In genomic region chr16:2664522-2665096, GRCh38 we compare ENCODE assay signal across 13 cellular contexts. TPM values are rescaled to one million over a fixed set of nuclear protein-coding genes. Genes with fewer than 3 reads are reported as not detected.
A peak's percentile ranks its signal among the peaks of the same experiment; 100 is the strongest.
DNase-seq lines count a peak whose midpoint lies in the region; ATAC-seq and TF ChIP-seq lines count a peak whose summit lies in the region.
"Had no signal": no experiment of that assay in that cellular context is flagged by ENCODE, and none has a peak within 500 bp of the region (broad histone marks: within the 10 kb centered on the region; RNA-seq: fewer than 3 reads in every experiment).

No MANE protein-coding gene starts in this region.

- H3K36me3 ChIP-seq in RWPE2 (ENCODE audit: low read depth) (peaks cover 4% of the 10 kb centered on the region; the same call in 1 of the 2 replicates), esophagus squamous epithelium (peaks cover 0 to 50% (median 0%) of the 10 kb centered on the region in 3 donors), uterus (no peaks in the 10 kb centered on the region), WERI-Rb-1 (no peaks in the 10 kb centered on the region)

- peak overlapping the region; percentile 84 for H3K4me3 Mint-ChIP-seq in natural killer cell treated with Interleukin-12 subunit alpha and Interleukin-12 subunit beta and Interleukin-15 and Interleukin-18, amount 100 ng/mL, for 72 hours
- no peak overlapping the region for H3K4me3 Mint-ChIP-seq in natural killer cell
- H3K4me3 Mint-ChIP-seq: CD4-positive, alpha-beta T cell; stimulated activated naive B cell treated with anti-CD40 and anti-IgM and Interleukin-4, amounts not matched to agents 10 μg/mL and 1 μg/mL and 100 μg/mL, for 72 hours had no signal

- H3K27me3 ChIP-seq in RWPE2 (ENCODE audit: insufficient read depth, poor library complexity, severe bottlenecking) (no peaks in the 10 kb centered on the region), esophagus squamous epithelium (no peaks in the 10 kb centered on the region), uterus (no peaks in the 10 kb centered on the region), WERI-Rb-1 (ENCODE audit: insufficient read depth, low read depth, severe bottlenecking) (no peaks in the 10 kb centered on the region)

- H3K9me3 ChIP-seq in RWPE2 (ENCODE audit: severe bottlenecking) = no peaks in the 10 kb centered on the region
- H3K9me3 ChIP-seq in esophagus squamous epithelium = no peaks in the 10 kb centered on the region
- H3K9me3 ChIP-seq in uterus = no peaks in the 10 kb centered on the region
- no peaks in the 10 kb centered on the region for H3K9me3 ChIP-seq in WERI-Rb-1 (ENCODE audit: severe bottlenecking)
- H3K9me3 ChIP-seq: left ventricle myocardium inferior had no signal

- H3K4me1 ChIP-seq in RWPE2 (ENCODE audit: insufficient read depth, poor library complexity, severe bottlenecking) (peaks cover 11% of the 10 kb centered on the region), esophagus squamous epithelium (peaks cover 0 to 31% (median 4%) of the 10 kb centered on the region in 3 donors), uterus (peaks cover 0 to 7% of the 10 kb centered on the region in 2 donors)

- DNase-seq in natural killer cell treated with Interleukin-12 subunit alpha and Interleukin-12 subunit beta and Interleukin-15 and Interleukin-18, amount 100 ng/mL, for 72 hours (ENCODE audit: low spot score) = no peak
- DNase-seq in natural killer cell (no peak), RWPE2 (ENCODE audit: low spot score) (no peak), esophagus squamous epithelium (lab: John Stamatoyannopoulos, UW) (no peak), uterus (no peak), WERI-Rb-1 (no peak), 8988T (no peak)
- DNase-seq: activated effector memory CD4-positive, alpha-beta T cell treated with anti-CD3 and anti-CD28 coated beads, Interleukin-2, amount 50 U/mL, for 16 hours; left ventricle myocardium inferior; NCI-H1694 treated with DMSO at 0.1 percent for 48 hours; stimulated activated naive B cell treated with anti-CD40 and anti-IgM and Interleukin-4, amounts not matched to agents 10 μg/mL and 1 μg/mL and 100 μg/mL, for 72 hours had no signal

- no peaks in the 10 kb centered on the region for H3K36me3 Mint-ChIP-seq in natural killer cell treated with Interleukin-12 subunit alpha and Interleukin-12 subunit beta and Interleukin-15 and Interleukin-18, amount 100 ng/mL, for 72 hours
- H3K36me3 Mint-ChIP-seq in natural killer cell = peaks cover 9% of the 10 kb centered on the region

- H3K27me3 Mint-ChIP-seq in natural killer cell treated with Interleukin-12 subunit alpha and Interleukin-12 subunit beta and Interleukin-15 and Interleukin-18, amount 100 ng/mL, for 72 hours = no peaks in the 10 kb centered on the region
- no peaks in the 10 kb centered on the region for H3K27me3 Mint-ChIP-seq in natural killer cell (ENCODE audit: low read depth in 2 of 2)
- H3K27me3 Mint-ChIP-seq: CD4-positive, alpha-beta T cell; stimulated activated naive B cell treated with anti-CD40 and anti-IgM and Interleukin-4, amounts not matched to agents 10 μg/mL and 1 μg/mL and 100 μg/mL, for 72 hours had no signal

- peak overlapping the region; percentile 71 to 90 for H3K27ac Mint-ChIP-seq in natural killer cell treated with Interleukin-12 subunit alpha and Interleukin-12 subunit beta and Interleukin-15 and Interleukin-18, amount 100 ng/mL, for 72 hours
- peak overlapping the region in 1 of 2 donors; percentile 93 for H3K27ac Mint-ChIP-seq in natural killer cell
- H3K27ac Mint-ChIP-seq: CD4-positive, alpha-beta T cell; stimulated activated naive B cell treated with anti-CD40 and anti-IgM and Interleukin-4, amounts not matched to agents 10 μg/mL and 1 μg/mL and 100 μg/mL, for 72 hours had no signal

- H3K9me3 Mint-ChIP-seq in natural killer cell treated with Interleukin-12 subunit alpha and Interleukin-12 subunit beta and Interleukin-15 and Interleukin-18, amount 100 ng/mL, for 72 hours = no peaks in the 10 kb centered on the region
- H3K9me3 Mint-ChIP-seq in natural killer cell = no peaks in the 10 kb centered on the region
- H3K9me3 Mint-ChIP-seq: CD4-positive, alpha-beta T cell; stimulated activated naive B cell treated with anti-CD40 and anti-IgM and Interleukin-4, amounts not matched to agents 10 μg/mL and 1 μg/mL and 100 μg/mL, for 72 hours had no signal

- intact Hi-C loops in natural killer cell (cut with micrococcal nuclease) = loop anchor here (10.0 kb wide), 1 partner anchor 660 kb away; the partner anchor contains the start of gene ZNF598
- intact Hi-C loops in esophagus squamous epithelium (cut with DNase I) = no loop called here
- intact Hi-C loops in uterus (cut with DNase I; ENCODE audit: low total_unique reads) = no loop called here

- H3K4me1 Mint-ChIP-seq in natural killer cell treated with Interleukin-12 subunit alpha and Interleukin-12 subunit beta and Interleukin-15 and Interleukin-18, amount 100 ng/mL, for 72 hours (ENCODE audit: low read depth in 2 of 2) = peaks cover 22 to 40% of the 10 kb centered on the region in 2 donors
- H3K4me1 Mint-ChIP-seq in natural killer cell = peaks cover 12 to 29% of the 10 kb centered on the region in 2 donors

- TF ChIP-seq CTCF in natural killer cell (IDR thresholded peaks at IDR 0.05) (no peak), RWPE2 (IDR thresholded peaks at IDR 0.05; ENCODE audit: poor library complexity, severe bottlenecking) (no peak), esophagus squamous epithelium (IDR thresholded peaks at IDR 0.05) (no peak), uterus (IDR thresholded peaks at IDR 0.05) (no peak), WERI-Rb-1 (IDR thresholded peaks at IDR 0.05; ENCODE audit: low read depth, low read length) (no peak)

- H3K27ac ChIP-seq in RWPE2 (ENCODE audit: poor library complexity, severe bottlenecking) = peak overlapping the region; percentile 76
- H3K27ac ChIP-seq in esophagus squamous epithelium = peak overlapping the region; percentile 66 to 71 (median 70)
- peak overlapping the region; percentile 89 to 91 for H3K27ac ChIP-seq in uterus
- no peak overlapping the region for H3K27ac ChIP-seq in WERI-Rb-1

- ATAC-seq in natural killer cell treated with Interleukin-12 subunit alpha and Interleukin-12 subunit beta and Interleukin-15 and Interleukin-18, amount 100 ng/mL, for 72 hours = no peak
- ATAC-seq in natural killer cell = no peak
- no peak for ATAC-seq in RWPE2 (ENCODE audit: low read depth)
- ATAC-seq in GM21717 (IDR thresholded peaks at IDR 0.05; ENCODE audit: unreplicated experiment) = no peak

- TF ChIP-seq POLR2A in esophagus squamous epithelium (IDR thresholded peaks at IDR 0.05) = no peak
- TF ChIP-seq POLR2A in uterus (IDR thresholded peaks at IDR 0.05) = no peak

- 41 to 54% methylated on average over 13 to 14 of the region's 14 CpGs for WGBS in esophagus squamous epithelium, 2 donors

- H3K4me3 ChIP-seq in RWPE2 (ENCODE audit: severe bottlenecking) (no peak overlapping the region), esophagus squamous epithelium (no peak overlapping the region), uterus (no peak overlapping the region), WERI-Rb-1 (ENCODE audit: low read depth, low read length) (no peak overlapping the region)
- H3K4me3 ChIP-seq: left ventricle myocardium inferior had no signal

RNA-seq across cellular contexts. Expression of gene KCTD5, which starts 17.7 kb away (rescaled TPM):
- total RNA-seq in natural killer cell treated with Interleukin-12 subunit alpha and Interleukin-12 subunit beta and Interleukin-15 and Interleukin-18, amount 100 ng/mL, for 72 hours = 10 to 100 TPM; 46.2 to 65.0 TPM
- 10 to 100 TPM; 34.2 to 37.9 (median 36.5) TPM for total RNA-seq in natural killer cell
- total RNA-seq in esophagus squamous epithelium = 10 to 100 TPM; 24.8 to 51.9 (median 40.3) TPM
- 10 to 100 TPM in 2 of 4 donors, 1 to 10 TPM in 2; 4.6 to 21.6 (median 12.7) TPM for total RNA-seq in uterus

RNA-seq across cellular contexts. Expression of gene PRSS27, which starts 55.4 kb away (rescaled TPM):
- 1 to 10 TPM; 1.1 to 1.4 TPM for total RNA-seq in natural killer cell treated with Interleukin-12 subunit alpha and Interleukin-12 subunit beta and Interleukin-15 and Interleukin-18, amount 100 ng/mL, for 72 hours
- total RNA-seq in natural killer cell (1 to 10 TPM in 2 of 3 donors, under 1 TPM in 1; 0.42 to 1.3 (median 1.2) TPM), esophagus squamous epithelium (100 to 1,000 TPM; 188 to 463 (median 228) TPM), uterus (1 to 10 TPM in 1 of 4 donors, under 1 TPM in 1, not detected in 2; 0.83 to 1.3 TPM)

Comparison
In these comparisons a context has a peak if more than half of its experiments do, and no peak if none do; other contexts are left out.
1. RNA of gene PRSS27, which starts 55.4 kb away (total RNA-seq): 188 to 463 TPM in esophagus squamous epithelium; 1.1 to 1.4 TPM in natural killer cell treated with Interleukin-12 subunit alpha and Interleukin-12 subunit beta and Interleukin-15 and Interleukin-18, amount 100 ng/mL, for 72 hours, 0.42 to 1.3 TPM in natural killer cell and 0.83 to 1.3 TPM in uterus; every median in the first group is over 10 times any median in the second.